In genomic region chr6:27668442-27669275, GRCh38 we compare ENCODE assay signal across 1 cellular context.
TF ChIP-seq lines count a peak whose summit lies in the region.

No MANE protein-coding gene starts in this region.

TF ChIP-seq in HepG2, 621 proteins besides CTCF, POLR2A, EP300 and RAD21 (continued from another document and continues in another):
- TF ChIP-seq ZNF318 (CRISPR knock-in tag; IDR thresholded peaks at IDR 0.05) = no peak
- peak; percentile 60; the same call in 1 of the 2 replicates for TF ChIP-seq KDM1A (CRISPR knock-in tag; IDR thresholded peaks at IDR 0.05)
- no peak for TF ChIP-seq NONO (IDR thresholded peaks at IDR 0.05)
- TF ChIP-seq NONO (CRISPR knock-in tag; conservative IDR thresholded peaks at IDR 0.05) = peak; percentile 35; the same call in 1 of the 2 replicates
- TF ChIP-seq MED8 (CRISPR knock-in tag; IDR thresholded peaks at IDR 0.05; ENCODE audit: insufficient replicate concordance) = no peak
- TF ChIP-seq ONECUT2 (CRISPR knock-in tag; IDR thresholded peaks at IDR 0.05) = no peak
- no peak for TF ChIP-seq HMG20B (CRISPR knock-in tag; conservative IDR thresholded peaks at IDR 0.05)
- TF ChIP-seq TFE3 (CRISPR knock-in tag; IDR thresholded peaks at IDR 0.05) = no peak
- no peak for TF ChIP-seq GRHL1 (CRISPR knock-in tag; conservative IDR thresholded peaks at IDR 0.05)
- no peak for TF ChIP-seq PBX2 (CRISPR knock-in tag; IDR thresholded peaks at IDR 0.05)
- no peak for TF ChIP-seq ZBTB43 (CRISPR knock-in tag; conservative IDR thresholded peaks at IDR 0.05)
- TF ChIP-seq BRCA1 (CRISPR knock-in tag; IDR thresholded peaks at IDR 0.05) = no peak
- 0 out of 2 replicates have a peak, but pooled peaks have one; percentile 61 for TF ChIP-seq ZNF766 (CRISPR knock-in tag; IDR thresholded peaks at IDR 0.05; ENCODE audit: borderline replicate concordance)
- TF ChIP-seq ZNF788 (CRISPR knock-in tag; IDR thresholded peaks at IDR 0.05; ENCODE audit: borderline replicate concordance) = peak; percentile 20; the same call in 1 of the 2 replicates
- no peak for TF ChIP-seq NR2F1 (CRISPR knock-in tag; IDR thresholded peaks at IDR 0.05)
- TF ChIP-seq RCOR2 (CRISPR knock-in tag; IDR thresholded peaks at IDR 0.05) = peak; percentile 85
- TF ChIP-seq ZNF235 (CRISPR knock-in tag; IDR thresholded peaks at IDR 0.05; ENCODE audit: borderline replicate concordance) = no peak
- TF ChIP-seq ZNF18 (CRISPR knock-in tag; IDR thresholded peaks at IDR 0.05; ENCODE audit: insufficient replicate concordance) = no peak
- TF ChIP-seq HBP1 (CRISPR knock-in tag; IDR thresholded peaks at IDR 0.05; ENCODE audit: low read depth) = 0 out of 2 replicates have a peak, but pooled peaks have one; percentile 46
- TF ChIP-seq ZEB1 (IDR thresholded peaks at IDR 0.05; ENCODE audit: insufficient replicate concordance, low read depth) = peak; percentile 97
- no peak for TF ChIP-seq YEATS2 (CRISPR knock-in tag; IDR thresholded peaks at IDR 0.05; ENCODE audit: borderline replicate concordance)
- TF ChIP-seq MLX (CRISPR knock-in tag; IDR thresholded peaks at IDR 0.05) = no peak
- peak; percentile 97; the same call in 1 of the 2 replicates for TF ChIP-seq CHD4 (IDR thresholded peaks at IDR 0.05; ENCODE audit: borderline replicate concordance, low read length)
- TF ChIP-seq ZBTB46 (CRISPR knock-in tag; IDR thresholded peaks at IDR 0.05; ENCODE audit: borderline replicate concordance) = no peak
- TF ChIP-seq HOXA9 (CRISPR knock-in tag; IDR thresholded peaks at IDR 0.05; ENCODE audit: borderline replicate concordance) = no peak; the same call in 1 of the 2 replicates
- TF ChIP-seq PRDM4 (CRISPR knock-in tag; IDR thresholded peaks at IDR 0.05; ENCODE audit: borderline replicate concordance) = no peak
- TF ChIP-seq E2F1 (CRISPR knock-in tag; IDR thresholded peaks at IDR 0.05) = no peak
- TF ChIP-seq ZNF772 (CRISPR knock-in tag; IDR thresholded peaks at IDR 0.05) = no peak
